ENCODE assay signal across 12 cellular contexts in the genomic region with DNA sequence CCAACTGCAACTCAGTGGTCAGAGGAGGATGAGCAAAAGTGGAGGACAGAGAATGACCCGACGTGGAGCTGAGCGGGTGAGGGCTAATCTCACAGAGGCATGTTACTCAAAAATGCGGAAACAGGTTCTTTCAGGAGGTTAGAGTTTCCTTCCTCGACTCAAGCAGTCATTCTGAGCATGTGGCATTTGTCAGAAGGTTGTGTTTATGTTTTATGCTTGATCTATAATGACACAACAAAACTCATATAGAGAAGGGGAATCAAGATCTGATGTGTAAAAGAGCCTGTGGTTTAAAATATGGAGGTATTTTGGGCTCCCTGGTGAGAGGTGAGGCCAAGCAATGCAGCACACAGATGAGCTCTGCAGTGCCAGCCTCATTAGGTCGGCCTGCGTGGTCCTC.
DNase-seq lines count a peak whose midpoint lies in the region; ATAC-seq and TF ChIP-seq lines count a peak whose summit lies in the region.
"Had no signal": no experiment of that assay in that cellular context is flagged by ENCODE, and none has a peak within 500 bp of the region (broad histone marks: within the 10 kb centered on the region; RNA-seq: fewer than 3 reads in every experiment).

No MANE protein-coding gene starts in this region.

- peak; percentile 60 for ATAC-seq in GM19025 (IDR thresholded peaks at IDR 0.05; ENCODE audit: low read depth, unreplicated experiment)
- peak; percentile 76 for ATAC-seq in GM21825 (IDR thresholded peaks at IDR 0.05; ENCODE audit: unreplicated experiment)
- peak; percentile 75 for ATAC-seq in HG03460 (IDR thresholded peaks at IDR 0.05; ENCODE audit: unreplicated experiment)
- ATAC-seq: sciatic nerve had no signal

- no peak overlapping the region for H4K91ac ChIP-seq in neuronal stem cell (ENCODE audit: low read depth, low read length, poor library complexity)

- peaks cover 0 to 5% (median 2%) of the 10 kb centered on the region in 4 donors for H3K4me1 Mint-ChIP-seq in CD4-positive, alpha-beta memory T cell

- H3K9ac ChIP-seq in neuronal stem cell (ENCODE audit: low read depth, low read length, poor library complexity): peak overlapping the region; percentile 10

- H3K18ac ChIP-seq in neuronal stem cell (ENCODE audit: low read length): no peak overlapping the region

- H3K27ac ChIP-seq in neuronal stem cell (replicated peaks; ENCODE audit: low read length) (no peak overlapping the region), dorsolateral prefrontal cortex (no peak overlapping the region)
- H3K27ac ChIP-seq in CD4-positive, alpha-beta memory T cell (ENCODE audit: low read depth, low read length): no peak overlapping the region

- no peaks in the 10 kb centered on the region for H3K79me1 ChIP-seq in neuronal stem cell (ENCODE audit: low read depth, low read length)

- H3K9me3 ChIP-seq in neuronal stem cell (replicated peaks in 1 of 2; ENCODE audit: control insufficient read depth in 2 of 2, insufficient read depth in 1 of 2, low read depth in 1 of 2, low read length in 2 of 2): no peaks in the 10 kb centered on the region
- H3K9me3 ChIP-seq in CD4-positive, alpha-beta memory T cell (ENCODE audit: control insufficient read depth in 1 of 2, low read length in 2 of 2): no peaks in the 10 kb centered on the region

- CTCF ChIA-PET in CD4-positive, alpha-beta memory T cell (lab: Charles Lee; ENCODE audit: partially characterized antibody): no interaction called here

- H3K23ac ChIP-seq in neuronal stem cell (ENCODE audit: low read depth, low read length, poor library complexity): no peak overlapping the region

- no peak overlapping the region for H2AK5ac ChIP-seq in neuronal stem cell (ENCODE audit: low read depth, low read length)

- H3K4me3 Mint-ChIP-seq in CD4-positive, alpha-beta memory T cell: no peak overlapping the region

- H3K36me3 Mint-ChIP-seq in CD4-positive, alpha-beta memory T cell: peaks cover 0 to 4% of the 10 kb centered on the region in 2 donors

- H3K4me3 ChIP-seq in neuronal stem cell (ENCODE audit: low read length in 2 of 2) (no peak overlapping the region), dorsolateral prefrontal cortex (no peak overlapping the region)
- no peak overlapping the region for H3K4me3 ChIP-seq in CD4-positive, alpha-beta memory T cell (ENCODE audit: low read length in 2 of 2)

- H3K4ac ChIP-seq in neuronal stem cell (ENCODE audit: low read length): no peak overlapping the region

- no peak for TF ChIP-seq CTCF in dorsolateral prefrontal cortex (IDR thresholded peaks at IDR 0.05 in 54 of 56, conservative IDR thresholded peaks at IDR 0.05 in 2 of 56; ENCODE audit: low read depth in 1 of 56, partially characterized antibody in 56 of 56)

- H3K27me3 Mint-ChIP-seq in CD4-positive, alpha-beta memory T cell: peaks cover 18 to 23% of the 10 kb centered on the region in 2 donors

- no peak overlapping the region for H4K8ac ChIP-seq in neuronal stem cell (ENCODE audit: low read depth, low read length)

- intact Hi-C loops in dorsolateral prefrontal cortex (cut with DNase I): loop anchor here in 1 of 2 donors (10.0 kb wide), 1 partner anchor 129 kb away; no protein-coding TSS in a partner anchor
- intact Hi-C loops in CD4-positive, alpha-beta memory T cell (cut with micrococcal nuclease): no loop called here
- intact Hi-C loops in posterior vena cava (cut with DNase I): no loop called here

- no peak overlapping the region for H2BK5ac ChIP-seq in neuronal stem cell (ENCODE audit: low read length)

- no peak for DNase-seq in neuronal stem cell (ENCODE audit: low spot score)
- no peak for DNase-seq in dorsolateral prefrontal cortex
- DNase-seq in CD4-positive, alpha-beta memory T cell: no peak
- DNase-seq in posterior vena cava (ENCODE audit: low spot score): no peak
- DNase-seq: EL; MM.1S; stimulated activated CD8-positive, alpha-beta memory T cell treated with anti-CD3 and anti-CD28 coated beads, Interleukin-4, amount 100 ng/mL, for 48 hours; T1000 had no signal

- H3K4me1 ChIP-seq in neuronal stem cell (ENCODE audit: control insufficient read depth in 2 of 2, insufficient read depth in 1 of 2, low read depth in 1 of 2, low read length in 2 of 2): peaks cover 0 to 2% of the 10 kb centered on the region in 2 donors
- H3K4me1 ChIP-seq in CD4-positive, alpha-beta memory T cell (ENCODE audit: insufficient read depth, low read length): no peaks in the 10 kb centered on the region

- no peaks in the 10 kb centered on the region for H3K36me3 ChIP-seq in neuronal stem cell (replicated peaks in 1 of 2; ENCODE audit: control insufficient read depth in 2 of 2, insufficient read depth in 2 of 2, low read length in 2 of 2)
- no peaks in the 10 kb centered on the region for H3K36me3 ChIP-seq in CD4-positive, alpha-beta memory T cell (ENCODE audit: insufficient read depth, low read length)

- no peak overlapping the region for H3K27ac Mint-ChIP-seq in CD4-positive, alpha-beta memory T cell

- H2BK12ac ChIP-seq in neuronal stem cell (ENCODE audit: low read length): no peak overlapping the region

- POLR2A ChIA-PET in CD4-positive, alpha-beta memory T cell (lab: Charles Lee; ENCODE audit: partially characterized antibody): no interaction called here

- H2AFZ ChIP-seq in neuronal stem cell (ENCODE audit: low read length): no peak overlapping the region

- no peak overlapping the region for H2BK120ac ChIP-seq in neuronal stem cell (ENCODE audit: low read depth, low read length)

- no CpG with 5 or more reads among the region's 7 CpGs for WGBS in neuronal stem cell (ENCODE audit: extremely low coverage in 2 of 2, insufficient read length in 2 of 2, insufficient replicate concordance in 1 of 2), 2 donors

- H3K14ac ChIP-seq in neuronal stem cell (ENCODE audit: low read length): no peak overlapping the region

- H3K4me2 ChIP-seq in neuronal stem cell (ENCODE audit: insufficient read depth, low read length, poor library complexity, severe bottlenecking): no peak overlapping the region

- no peak overlapping the region for H2BK15ac ChIP-seq in neuronal stem cell (ENCODE audit: low read length)

- peaks cover 5 to 13% (median 12%) of the 10 kb centered on the region in 8 donors for H3K9me3 Mint-ChIP-seq in CD4-positive, alpha-beta memory T cell

- peaks cover 0 to 2% (median 0%) of the 10 kb centered on the region in 3 experiments for H3K27me3 ChIP-seq in neuronal stem cell (ENCODE audit: control insufficient read depth in 3 of 3, insufficient read depth in 3 of 3, low read depth in 1 of 3, low read length in 3 of 3)
- peaks cover 0 to 2% (median 0%) of the 10 kb centered on the region in 45 donors for H3K27me3 ChIP-seq in dorsolateral prefrontal cortex
- no peaks in the 10 kb centered on the region for H3K27me3 ChIP-seq in CD4-positive, alpha-beta memory T cell (ENCODE audit: insufficient read depth, low read length)
